ENCODE assay signal across 1 cellular context in the genomic region with DNA sequence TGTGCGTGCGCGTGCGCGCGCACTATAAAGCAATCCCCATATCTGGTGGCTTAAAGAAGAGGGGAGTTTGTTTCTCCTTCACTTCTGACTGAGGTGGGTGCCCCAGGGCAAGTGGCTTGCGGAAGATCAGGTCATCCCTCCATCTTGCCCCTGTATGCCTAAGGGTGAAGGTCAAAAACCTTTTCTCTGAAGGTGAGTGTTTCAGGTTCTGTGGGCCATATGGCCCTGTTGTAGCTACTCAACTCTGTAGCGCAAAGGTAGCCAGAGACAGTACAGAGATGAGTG.
TF ChIP-seq lines count a peak whose summit lies in the region.

No MANE protein-coding gene starts in this region.

TF ChIP-seq in WTC11, 78 proteins besides CTCF, POLR2A, EP300 and RAD21 (continued from another document):
- TF ChIP-seq NFYB (CRISPR knock-in tag; conservative IDR thresholded peaks at IDR 0.05; ENCODE audit: low read depth) (no peak), OVOL2 (CRISPR knock-in tag; IDR thresholded peaks at IDR 0.05; ENCODE audit: borderline replicate concordance) (no peak), IRF2 (CRISPR knock-in tag; IDR thresholded peaks at IDR 0.05; ENCODE audit: borderline replicate concordance, low read depth) (no peak)
